In genomic region chr13:110319774-110320509, GRCh38 we compare ENCODE assay signal across 9 cellular contexts. TPM values are rescaled to one million over a fixed set of nuclear protein-coding genes. Genes with fewer than 3 reads are reported as not detected.
A peak's percentile ranks its signal among the peaks of the same experiment; 100 is the strongest.
DNase-seq lines count a peak whose midpoint lies in the region; ATAC-seq, FAIRE-seq and TF ChIP-seq lines count a peak whose summit lies in the region.
"Had no signal": no experiment of that assay in that cellular context is flagged by ENCODE, and none has a peak within 500 bp of the region (broad histone marks: within the 10 kb centered on the region; RNA-seq: fewer than 3 reads in every experiment).

No MANE protein-coding gene starts in this region.

- TF ChIP-seq CTCF in liver (IDR thresholded peaks at IDR 0.05; ENCODE audit: low read depth, low read length, missing input control) (no peak), HepG2 (CRISPR knock-in tag; IDR thresholded peaks at IDR 0.05) (no peak), body of pancreas (IDR thresholded peaks at IDR 0.05) (no peak)

- no peak overlapping the region for H2AK5ac ChIP-seq in mesendoderm (ENCODE audit: low read length)

- DNase-seq in HepG2 (ENCODE audit: low spot score) (no peak), body of pancreas (peak; percentile 72 to 82 (median 80)), mesendoderm (peak; percentile 79), aorta (peak; percentile 63 to 88), T-helper 9 cell (no peak)
- DNase-seq: GOT3 had no signal

- intact Hi-C loops in HepG2 (cut with micrococcal nuclease; ENCODE audit: unreplicated experiment) (no loop called here), body of pancreas (cut with DNase I) (no loop called here), aorta (cut with DNase I) (loop anchor here in 1 of 2 donors (10.0 kb wide), 1 partner anchor 95 kb away; no protein-coding TSS in a partner anchor)

- H3K9ac ChIP-seq in liver (ENCODE audit: low read depth in 1 of 2, low read length in 2 of 2), result peak overlapping the region in 1 of 2 donors; percentile 18
- no peak overlapping the region for H3K9ac ChIP-seq in HepG2 (ENCODE audit: insufficient read depth, low read depth, low read length)
- H3K9ac ChIP-seq in mesendoderm (ENCODE audit: low read length), result no peak overlapping the region

- H3K79me1 ChIP-seq in mesendoderm (ENCODE audit: low read length), result peaks cover 16% of the 10 kb centered on the region

- no peak overlapping the region for H2BK15ac ChIP-seq in mesendoderm (replicated peaks; ENCODE audit: low read depth)

- CTCF ChIA-PET in HepG2 (lab: Yijun Ruan, JAX; ENCODE audit: low intra/inter-chr PET ratio, low total read pairs), result no interaction called here

- POLR2A ChIA-PET in HepG2 (lab: Yijun Ruan, JAX), result no interaction called here

- WGBS in liver, result 72% methylated on average over 19 of the region's 19 CpGs
- 24% methylated on average over 17 of the region's 19 CpGs for WGBS in HepG2 (ENCODE audit: low lambda C conversion rate)
- 53 to 54% methylated on average over 19 of the region's 19 CpGs for WGBS in body of pancreas, 2 donors
- no CpG with 5 or more reads among the region's 19 CpGs for WGBS in mesendoderm (ENCODE audit: extremely low coverage, insufficient coverage, low lambda C conversion rate)
- WGBS in aorta, 2 donors, result 42 to 58% methylated on average over 19 of the region's 19 CpGs

- H3K4me2 ChIP-seq in HepG2 (ENCODE audit: low read depth, low read length) (no peak overlapping the region), mesendoderm (ENCODE audit: low read length) (no peak overlapping the region)

- no peaks in the 10 kb centered on the region for H3K9me3 ChIP-seq in liver (ENCODE audit: control insufficient read depth in 4 of 4, low read length in 3 of 4)
- no peaks in the 10 kb centered on the region for H3K9me3 ChIP-seq in HepG2 (ENCODE audit: low read length)
- H3K9me3 ChIP-seq in body of pancreas, result no peaks in the 10 kb centered on the region
- H3K9me3 ChIP-seq in aorta (ENCODE audit: control insufficient read depth, low read length), result no peaks in the 10 kb centered on the region

- H4K5ac ChIP-seq in mesendoderm (ENCODE audit: low read length), result no peak overlapping the region

- TF ChIP-seq RAD21 in liver (IDR thresholded peaks at IDR 0.05), result peak in 1 of 2 donors; percentile 14
- TF ChIP-seq RAD21 in HepG2 (CRISPR knock-in tag; IDR thresholded peaks at IDR 0.05), result no peak

- in situ Hi-C loops in HepG2 (cut with HindIII; ENCODE audit: extremely low pct_ligation_motif_present, low pct_unique_long_range_greater_than_20kb), result no loop called here

- FAIRE-seq in HepG2 (lab: Jason Lieb, UNC), result no peak

- no peaks in the 10 kb centered on the region for H3K79me2 ChIP-seq in HepG2 (ENCODE audit: insufficient read depth, low read length)
- no peaks in the 10 kb centered on the region for H3K79me2 ChIP-seq in mesendoderm (ENCODE audit: control insufficient read depth, insufficient read depth, low read length)

- H3K36me3 ChIP-seq in liver (ENCODE audit: control insufficient read depth in 4 of 4, insufficient read depth in 3 of 4, low read depth in 1 of 4, low read length in 3 of 4) (no peaks in the 10 kb centered on the region), HepG2 (replicated peaks in 1 of 2; ENCODE audit: control insufficient read depth in 1 of 2, insufficient read depth in 2 of 2, low read length in 2 of 2) (no peaks in the 10 kb centered on the region), body of pancreas (replicated peaks in 1 of 2; ENCODE audit: insufficient read depth in 1 of 2, low read depth in 2 of 2) (no peaks in the 10 kb centered on the region), mesendoderm (ENCODE audit: control insufficient read depth, insufficient read depth, low read length) (peaks cover 1% of the 10 kb centered on the region), aorta (ENCODE audit: control insufficient read depth in 1 of 2, insufficient read depth in 2 of 2, low read length in 1 of 2) (no peaks in the 10 kb centered on the region)

- H3K27ac ChIP-seq in liver (ENCODE audit: low read depth in 1 of 2, low read length in 2 of 2) (peak overlapping the region; percentile 1 to 55), HepG2 (ENCODE audit: extremely low read length, insufficient read depth, low read length) (no peak overlapping the region), body of pancreas (peak overlapping the region; percentile 21 to 73 (median 60)), mesendoderm (ENCODE audit: low read depth, low read length) (peak overlapping the region; percentile 46), aorta (ENCODE audit: low read depth in 1 of 2, low read length in 2 of 2) (peak overlapping the region in 1 of 2 donors; percentile 96)

- no peak overlapping the region for H4K8ac ChIP-seq in mesendoderm (ENCODE audit: low read depth, low read length)

- no peak overlapping the region for H2AFZ ChIP-seq in HepG2 (ENCODE audit: low read length)

- no peak overlapping the region for H2BK120ac ChIP-seq in mesendoderm (ENCODE audit: low read depth, low read length)

- no TSS peak for BruUV-seq in HepG2 (replicated peaks; lab: Mats Ljungman, UMichigan)

- H3K23ac ChIP-seq in mesendoderm (ENCODE audit: low read length), result no peak overlapping the region

- no peaks in the 10 kb centered on the region for H4K20me1 ChIP-seq in HepG2 (ENCODE audit: insufficient read depth, low read length)

- H2BK5ac ChIP-seq in mesendoderm (ENCODE audit: low read length), result no peak overlapping the region

- no peak overlapping the region for H3K4me3 ChIP-seq in liver (ENCODE audit: low read depth in 1 of 3, low read length in 3 of 3)
- no peak overlapping the region for H3K4me3 ChIP-seq in HepG2 (replicated peaks in 1 of 3; ENCODE audit: insufficient read depth in 1 of 3, low read depth in 2 of 3, low read length in 3 of 3)
- no peak overlapping the region for H3K4me3 ChIP-seq in body of pancreas
- no peak overlapping the region for H3K4me3 ChIP-seq in mesendoderm (ENCODE audit: low read length)
- no peak overlapping the region for H3K4me3 ChIP-seq in aorta (ENCODE audit: low read length in 2 of 2)

- no peak for TF ChIP-seq POLR2A in HepG2 (IDR thresholded peaks at IDR 0.05; ENCODE audit: insufficient read depth in 1 of 2, low read depth in 2 of 2, low read length in 2 of 2)
- no peak for TF ChIP-seq POLR2A in body of pancreas (IDR thresholded peaks at IDR 0.05)

- H3K4me1 ChIP-seq in liver (ENCODE audit: control insufficient read depth in 4 of 4, insufficient read depth in 4 of 4, low read length in 3 of 4), result peaks cover 0 to 3% (median 0%) of the 10 kb centered on the region in 4 donors
- H3K4me1 ChIP-seq in HepG2 (ENCODE audit: insufficient read depth, low read length), result no peaks in the 10 kb centered on the region
- peaks cover 33% of the 10 kb centered on the region for H3K4me1 ChIP-seq in body of pancreas
- H3K4me1 ChIP-seq in mesendoderm (ENCODE audit: control insufficient read depth, low read depth, low read length), result peaks cover 11% of the 10 kb centered on the region
- peaks cover 7 to 8% of the 10 kb centered on the region in 2 donors for H3K4me1 ChIP-seq in aorta (ENCODE audit: control insufficient read depth in 1 of 2, insufficient read depth in 2 of 2, low read length in 2 of 2)

- ATAC-seq in HepG2, result no peak
- ATAC-seq in body of pancreas, result peak; percentile 94
- peak; percentile 44 for ATAC-seq in aorta (ENCODE audit: low FRiP score)
- no peak for ATAC-seq in GM18868 (IDR thresholded peaks at IDR 0.05; ENCODE audit: unreplicated experiment)
- no peak for ATAC-seq in HG03521 (IDR thresholded peaks at IDR 0.05; ENCODE audit: unreplicated experiment)

- H3K27me3 ChIP-seq in liver (ENCODE audit: control insufficient read depth in 4 of 4, insufficient read depth in 4 of 4, low read length in 3 of 4) (no peaks in the 10 kb centered on the region), HepG2 (ENCODE audit: control insufficient read depth in 1 of 2, insufficient read depth in 2 of 2, low read length in 2 of 2) (peaks cover 3 to 68% of the 10 kb centered on the region in 2 experiments; a peak in 3 of 5 replicates), body of pancreas (no peaks in the 10 kb centered on the region), mesendoderm (ENCODE audit: insufficient read depth, low read length, poor library complexity) (no peaks in the 10 kb centered on the region), aorta (ENCODE audit: control insufficient read depth in 1 of 2, insufficient read depth in 2 of 2, low read length in 1 of 2) (no peaks in the 10 kb centered on the region)

- no peak overlapping the region for H3K4ac ChIP-seq in mesendoderm (ENCODE audit: low read depth, low read length)

- H3K18ac ChIP-seq in mesendoderm (ENCODE audit: low read length), result no peak overlapping the region

- TF ChIP-seq EP300 in HepG2 (IDR thresholded peaks at IDR 0.05; ENCODE audit: low read depth in 2 of 2, low read length in 2 of 2), result no peak
- no peak for TF ChIP-seq EP300 in HepG2 (CRISPR knock-in tag; IDR thresholded peaks at IDR 0.05; ENCODE audit: borderline replicate concordance)

- peak overlapping the region; percentile 51 for H3K56ac ChIP-seq in mesendoderm (ENCODE audit: low read length)

RNA-seq across cellular contexts. Expression of gene COL4A2, which starts 12.9 kb away (rescaled TPM):
- 10 to 100 TPM; 40.0 to 45.2 TPM for total RNA-seq in liver
- 10 to 100 TPM in 1 of 2 donors, 1 to 10 TPM in 1; 8.0 to 40.7 TPM for polyA plus RNA-seq in liver
- 0.15 and 0.22 TPM in 2 replicates for total RNA-seq in HepG2 (2016; rRNA removed; fragmentation: Illumina TruSeq; extraction: Trizol)
- total RNA-seq in HepG2 (2016; cell fraction: cytosol; rRNA removed; fragmentation: Illumina TruSeq; extraction: Trizol; ENCODE audit: low read depth), result not detected in 2 replicates
- total RNA-seq in HepG2 (2016; cell fraction: insoluble cytoplasmic fraction; rRNA removed; fragmentation: Illumina TruSeq; extraction: Trizol), result 0.15 and 0.35 TPM in 2 replicates
- total RNA-seq in HepG2 (2016; cell fraction: membrane; rRNA removed; fragmentation: Illumina TruSeq; extraction: Trizol), result not detected in 2 replicates
- 1.3 TPM in 1 of 2 replicates, not detected in the other for total RNA-seq in HepG2 (2016; cell fraction: nucleus; rRNA removed; fragmentation: Illumina TruSeq; extraction: Trizol)
- polyA plus RNA-seq in HepG2 (2011; rRNA removed), result 1.0 and 1.9 TPM in 2 replicates
- polyA plus RNA-seq in HepG2 (2011; cell fraction: cytosol; rRNA removed), result 0.56 and 1.6 TPM in 2 replicates
- polyA plus RNA-seq in HepG2 (2011; cell fraction: nucleus; rRNA removed), result 1.2 and 4.2 TPM in 2 replicates
- polyA plus RNA-seq in HepG2 (2012), result 0.25 and 0.92 TPM in 2 replicates
- 0.21 TPM in 1 of 2 replicates, not detected in the other for polyA plus RNA-seq in HepG2 (2016; cell fraction: cytosol; fragmentation: Illumina TruSeq; extraction: Trizol; ENCODE audit: low read depth)
- polyA plus RNA-seq in HepG2 (2016; cell fraction: insoluble cytoplasmic fraction; fragmentation: Illumina TruSeq; extraction: Trizol; ENCODE audit: low read depth), result 0.19 and 0.68 TPM in 2 replicates
- 0.21 and 0.27 TPM in 2 replicates for polyA plus RNA-seq in HepG2 (2016; cell fraction: membrane; fragmentation: Illumina TruSeq; extraction: Trizol; ENCODE audit: low read depth)
- polyA plus RNA-seq in HepG2 (2016; cell fraction: nucleus; fragmentation: Illumina TruSeq; extraction: Trizol; ENCODE audit: insufficient read depth, low read depth), result 0.37 TPM in 1 of 2 replicates, not detected in the other
- polyA minus RNA-seq in HepG2 (2011; rRNA and poly(A)+ RNA removed; ENCODE audit: low replicate concordance), result 3.0 and 8.4 TPM in 2 replicates
- 0.97 and 1.9 TPM in 2 replicates for polyA minus RNA-seq in HepG2 (2011; cell fraction: cytosol; rRNA and poly(A)+ RNA removed)
- 0.75 and 1.4 TPM in 2 replicates for polyA minus RNA-seq in HepG2 (2011; cell fraction: nucleus; rRNA and poly(A)+ RNA removed)
- total RNA-seq in body of pancreas, result 100 to 1,000 TPM in 1 of 2 donors, 10 to 100 TPM in 1; 69.3 to 230 TPM
- 32.1 TPM for polyA plus RNA-seq in mesendoderm (2013, experiment 1 of 2)
- 31.1 TPM for polyA plus RNA-seq in mesendoderm (2013, experiment 2 of 2)
- 1,000 to 10,000 TPM in 1 of 2 donors, 100 to 1,000 TPM in 1; 693 to 1,110 TPM for total RNA-seq in aorta
- polyA plus RNA-seq in aorta, result 100 to 1,000 TPM; 117 to 670 TPM

RNA-seq across cellular contexts. Expression of gene COL4A1, which starts 13.0 kb away (rescaled TPM):
- total RNA-seq in liver, result 10 to 100 TPM; 41.0 to 68.5 TPM
- polyA plus RNA-seq in liver, result 10 to 100 TPM in 1 of 2 donors, 1 to 10 TPM in 1; 5.0 to 34.7 TPM
- not detected in 2 replicates for total RNA-seq in HepG2 (2016; rRNA removed; fragmentation: Illumina TruSeq; extraction: Trizol)
- not detected in 2 replicates for total RNA-seq in HepG2 (2016; cell fraction: cytosol; rRNA removed; fragmentation: Illumina TruSeq; extraction: Trizol; ENCODE audit: low read depth)
- total RNA-seq in HepG2 (2016; cell fraction: insoluble cytoplasmic fraction; rRNA removed; fragmentation: Illumina TruSeq; extraction: Trizol), result not detected in 2 replicates
- total RNA-seq in HepG2 (2016; cell fraction: membrane; rRNA removed; fragmentation: Illumina TruSeq; extraction: Trizol), result not detected in 2 replicates
- not detected in 2 replicates for total RNA-seq in HepG2 (2016; cell fraction: nucleus; rRNA removed; fragmentation: Illumina TruSeq; extraction: Trizol)
- polyA plus RNA-seq in HepG2 (2011; rRNA removed), result 0.03 TPM in 1 of 2 replicates, not detected in the other
- polyA plus RNA-seq in HepG2 (2011; cell fraction: cytosol; rRNA removed), result not detected in 2 replicates
- 0.05 TPM in 1 of 2 replicates, not detected in the other for polyA plus RNA-seq in HepG2 (2011; cell fraction: nucleus; rRNA removed)
- polyA plus RNA-seq in HepG2 (2012), result not detected in 2 replicates
- not detected in 2 replicates for polyA plus RNA-seq in HepG2 (2016; cell fraction: cytosol; fragmentation: Illumina TruSeq; extraction: Trizol; ENCODE audit: low read depth)
- polyA plus RNA-seq in HepG2 (2016; cell fraction: insoluble cytoplasmic fraction; fragmentation: Illumina TruSeq; extraction: Trizol; ENCODE audit: low read depth), result not detected in 2 replicates
- polyA plus RNA-seq in HepG2 (2016; cell fraction: membrane; fragmentation: Illumina TruSeq; extraction: Trizol; ENCODE audit: low read depth), result not detected in 2 replicates
- not detected in 2 replicates for polyA plus RNA-seq in HepG2 (2016; cell fraction: nucleus; fragmentation: Illumina TruSeq; extraction: Trizol; ENCODE audit: insufficient read depth, low read depth)
- 10.2 TPM in 1 of 2 replicates, not detected in the other for polyA minus RNA-seq in HepG2 (2011; rRNA and poly(A)+ RNA removed; ENCODE audit: low replicate concordance)
- not detected in 2 replicates for polyA minus RNA-seq in HepG2 (2011; cell fraction: cytosol; rRNA and poly(A)+ RNA removed)
- 0.13 TPM in 1 of 2 replicates, not detected in the other for polyA minus RNA-seq in HepG2 (2011; cell fraction: nucleus; rRNA and poly(A)+ RNA removed)
- 100 to 1,000 TPM in 1 of 2 donors, 10 to 100 TPM in 1; 80.4 to 253 TPM for total RNA-seq in body of pancreas
- 28.0 TPM for polyA plus RNA-seq in mesendoderm (2013, experiment 1 of 2)
- polyA plus RNA-seq in mesendoderm (2013, experiment 2 of 2), result 29.2 TPM
- total RNA-seq in aorta, result 100 to 1,000 TPM; 564 to 910 TPM
- 100 to 1,000 TPM in 1 of 2 donors, 10 to 100 TPM in 1; 73.3 to 379 TPM for polyA plus RNA-seq in aorta

Comparison
In these comparisons a context has a peak if more than half of its experiments do, and no peak if none do; other contexts are left out.
1. RNA of gene COL4A2, which starts 12.9 kb away (total RNA-seq): 693 to 1,110 TPM in aorta, 69.3 to 230 TPM in body of pancreas and 40.0 to 45.2 TPM in liver; 0.15 to 1.3 TPM in HepG2; every median in the first group is over 10 times any median in the second.
2. RNA of gene COL4A1, which starts 13.0 kb away (total RNA-seq): 564 to 910 TPM in aorta, 80.4 to 253 TPM in body of pancreas and 41.0 to 68.5 TPM in liver; not detected in HepG2; every median in the first group is over 10 times any median in the second.
3. ATAC-seq: peak in body of pancreas (single experiment) and aorta (single experiment); none in HepG2 (single experiment), GM18868 (single experiment) and HG03521 (single experiment).
4. DNase-seq: peak in body of pancreas (4 of 4), mesendoderm (single experiment) and aorta (2 of 2); none in HepG2 (single experiment) and T-helper 9 cell (single experiment).